ENCODE assay signal across 8 cellular contexts in the genomic region with DNA sequence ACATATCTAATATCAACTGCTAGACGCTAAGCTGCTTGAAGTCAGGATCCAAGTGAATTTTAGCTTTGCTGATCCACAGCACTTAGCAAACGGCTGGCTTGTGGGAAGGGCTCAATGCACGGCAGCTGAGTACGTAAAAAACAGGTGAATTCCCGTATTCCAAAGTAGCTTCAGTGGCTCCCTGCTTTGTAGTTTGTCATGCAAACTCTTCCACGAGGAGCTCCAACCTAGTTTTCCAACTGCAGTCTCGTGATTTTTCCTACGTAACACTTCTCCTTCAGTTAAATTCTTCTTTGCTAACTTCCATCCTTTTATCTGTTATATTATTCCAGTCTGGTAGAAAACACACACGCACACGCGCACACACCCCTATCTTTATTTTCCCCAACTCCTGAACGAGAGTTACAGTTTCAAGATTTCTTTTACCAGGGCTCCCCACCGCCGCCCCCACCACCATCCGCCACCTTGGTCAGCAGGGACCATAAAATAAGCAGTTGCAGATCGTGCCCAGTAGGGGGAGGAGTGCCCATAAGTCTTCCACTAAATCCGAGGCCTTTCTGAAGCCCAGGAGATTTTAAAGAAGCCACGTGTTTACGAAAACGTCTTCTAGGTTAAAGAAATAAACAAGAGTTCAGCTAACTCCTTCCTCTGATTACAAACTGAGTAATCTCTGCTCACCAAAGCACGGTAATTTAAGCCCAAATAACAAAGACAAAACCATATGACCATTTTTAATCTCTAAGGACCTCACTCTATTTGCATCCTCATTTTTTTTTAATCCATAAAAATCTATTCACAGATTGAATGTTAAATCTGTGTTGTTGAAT. TPM values are rescaled to one million over a fixed set of nuclear protein-coding genes. Genes with fewer than 3 reads are reported as not detected.
DNase-seq lines count a peak whose midpoint lies in the region; ATAC-seq and TF ChIP-seq lines count a peak whose summit lies in the region.

No MANE protein-coding gene starts in this region.

- H3K9me2 ChIP-seq in MM.1S (replicated peaks; ENCODE audit: insufficient read depth, low read length), result no peaks in the 10 kb centered on the region
- H3K9me2 ChIP-seq in SU-DHL-6 (replicated peaks; ENCODE audit: insufficient read depth, low read length), result no peaks in the 10 kb centered on the region

- H3K27me3 Mint-ChIP-seq in mesothelial cell of epicardium (ENCODE audit: low read depth), result peaks cover 2% of the 10 kb centered on the region

- H4K20me1 ChIP-seq in MM.1S (ENCODE audit: insufficient read depth, low read length), result no peaks in the 10 kb centered on the region
- no peaks in the 10 kb centered on the region for H4K20me1 ChIP-seq in SU-DHL-6 (ENCODE audit: low read depth, low read length)

- H2AFZ ChIP-seq in MM.1S (ENCODE audit: low read length), result peak overlapping the region; percentile 38
- H2AFZ ChIP-seq in SU-DHL-6 (ENCODE audit: low read depth, low read length, severe bottlenecking), result no peak overlapping the region

- peaks cover 8% of the 10 kb centered on the region for H3K4me1 Mint-ChIP-seq in mesothelial cell of epicardium

- H3F3A ChIP-seq in MM.1S (ENCODE audit: insufficient read depth, low read length) (no peaks in the 10 kb centered on the region), SU-DHL-6 (ENCODE audit: insufficient read depth) (no peaks in the 10 kb centered on the region)

- H3K4me1 ChIP-seq in MM.1S (ENCODE audit: low read length) (peaks cover 5% of the 10 kb centered on the region; the same call in 1 of the 2 replicates), upper lobe of left lung (peaks cover 4 to 27% (median 14%) of the 10 kb centered on the region in 4 donors)

- peak; percentile 73 for TF ChIP-seq CTCF in AG04450 (IDR thresholded peaks at IDR 0.05; ENCODE audit: low read depth, low read length)
- TF ChIP-seq CTCF in GM12873 (IDR thresholded peaks at IDR 0.05; ENCODE audit: insufficient read depth, low read depth, low read length, missing control alignments), result peak; percentile 79
- peak; percentile 77 for TF ChIP-seq CTCF in MM.1S (IDR thresholded peaks at IDR 0.05; ENCODE audit: low read length)
- TF ChIP-seq CTCF in SU-DHL-6 (IDR thresholded peaks at IDR 0.05; ENCODE audit: insufficient read depth, low read length, poor library complexity, severe bottlenecking), result peak; percentile 87
- TF ChIP-seq CTCF in epithelial cell of esophagus (IDR thresholded peaks at IDR 0.05; ENCODE audit: insufficient read depth, low read depth, low read length, missing control alignments), result peak; percentile 70
- TF ChIP-seq CTCF in mesothelial cell of epicardium (IDR thresholded peaks at IDR 0.05; ENCODE audit: unreplicated experiment), result peak; percentile 77
- peak; percentile 43 to 79 (median 62) for TF ChIP-seq CTCF in upper lobe of left lung (IDR thresholded peaks at IDR 0.05)

- H3K36me3 ChIP-seq in MM.1S (replicated peaks; ENCODE audit: insufficient read depth, low read length) (no peaks in the 10 kb centered on the region), SU-DHL-6 (ENCODE audit: low read length) (no peaks in the 10 kb centered on the region), upper lobe of left lung (no peaks in the 10 kb centered on the region)

- peaks cover 4% of the 10 kb centered on the region for H3K9me3 Mint-ChIP-seq in mesothelial cell of epicardium

- ATAC-seq in HG02588 (IDR thresholded peaks at IDR 0.05; ENCODE audit: unreplicated experiment) (peak; percentile 69), upper lobe of left lung (ENCODE audit: low FRiP score in 2 of 2) (peak; percentile 85 to 90)

- POLR2A ChIA-PET in AG04450 (lab: Yijun Ruan, JAX), result interaction anchor here (0.6 kb wide), 1 partner anchor 162 kb away, joined by 5 read pairs; no protein-coding TSS in a partner anchor

- no peak overlapping the region for H3K27ac Mint-ChIP-seq in mesothelial cell of epicardium

- 25 to 27% methylated on average over 21 of the region's 21 CpGs for WGBS in upper lobe of left lung, 2 donors

- H3K9ac ChIP-seq in MM.1S (ENCODE audit: low read length) (no peak overlapping the region), SU-DHL-6 (ENCODE audit: low read length) (no peak overlapping the region)

- H3K79me2 ChIP-seq in MM.1S (ENCODE audit: low read length) (no peaks in the 10 kb centered on the region), SU-DHL-6 (ENCODE audit: insufficient read depth, low read length) (no peaks in the 10 kb centered on the region)

- H3K9me3 ChIP-seq in AG04450 (ENCODE audit: control insufficient read depth, insufficient read depth, low read length) (peaks cover 11% of the 10 kb centered on the region; the same call in 1 of the 2 replicates), MM.1S (replicated peaks; ENCODE audit: insufficient read depth, low read length) (no peaks in the 10 kb centered on the region), SU-DHL-6 (ENCODE audit: insufficient read depth, low read length) (no peaks in the 10 kb centered on the region), upper lobe of left lung (no peaks in the 10 kb centered on the region)

- no peaks in the 10 kb centered on the region for H3K36me3 Mint-ChIP-seq in mesothelial cell of epicardium

- no peak for TF ChIP-seq POLR2A in upper lobe of left lung (IDR thresholded peaks at IDR 0.05)

- CTCF ChIA-PET in AG04450 (lab: Charles Lee), result interaction anchor here (0.6 to 2.0 kb wide), 21 partner anchors 11 to 1063 kb away, joined by 3 to 10 read pairs (median 4); no protein-coding TSS in a partner anchor

- DNase-seq in AG04450 (ENCODE audit: low read depth, low spot score) (peak; percentile 73), MM.1S (peak; percentile 75), epithelial cell of esophagus (ENCODE audit: low read depth) (peak; percentile 79), mesothelial cell of epicardium (ENCODE audit: low spot score in 2 of 2, unreplicated experiment in 2 of 2) (peak in 1 of 2 experiments; percentile 49), upper lobe of left lung (peak in 1 of 2 donors; percentile 64)

- H3K4me3 ChIP-seq in AG04450 (ENCODE audit: low read depth, low read length) (no peak overlapping the region), MM.1S (ENCODE audit: low read length) (no peak overlapping the region), SU-DHL-6 (ENCODE audit: insufficient read depth, low read length, poor library complexity, severe bottlenecking) (no peak overlapping the region), epithelial cell of esophagus (ENCODE audit: low read length) (no peak overlapping the region), upper lobe of left lung (peak overlapping the region in 1 of 4 donors; percentile 26)

- peak overlapping the region; percentile 43 for H3K27ac ChIP-seq in AG04450 (ENCODE audit: low read depth, low read length)
- H3K27ac ChIP-seq in MM.1S (ENCODE audit: low read length), result no peak overlapping the region
- H3K27ac ChIP-seq in SU-DHL-6 (ENCODE audit: low read depth, low read length), result no peak overlapping the region
- H3K27ac ChIP-seq in upper lobe of left lung, result peak overlapping the region in 1 of 4 donors; percentile 59

- TF ChIP-seq EP300 in upper lobe of left lung (IDR thresholded peaks at IDR 0.05), result no peak

- peak overlapping the region; percentile 51 for H3K4me3 Mint-ChIP-seq in mesothelial cell of epicardium

- H3K27me3 ChIP-seq in AG04450 (ENCODE audit: control insufficient read depth, insufficient read depth, low read length), result no peaks in the 10 kb centered on the region
- H3K27me3 ChIP-seq in MM.1S (replicated peaks; ENCODE audit: insufficient read depth, low read length), result no peaks in the 10 kb centered on the region
- no peaks in the 10 kb centered on the region for H3K27me3 ChIP-seq in SU-DHL-6 (ENCODE audit: low read length)
- H3K27me3 ChIP-seq in upper lobe of left lung, result no peaks in the 10 kb centered on the region

- peak overlapping the region; percentile 14; the same call in 1 of the 2 replicates for H3K4me2 ChIP-seq in MM.1S (ENCODE audit: low read depth, low read length)
- H3K4me2 ChIP-seq in SU-DHL-6 (ENCODE audit: low read depth, low read length, poor library complexity, severe bottlenecking), result no peak overlapping the region

RNA-seq across cellular contexts. Expression of a gene that starts 34.8 kb away (rescaled TPM):
- 268 TPM in 2 replicates for polyA plus RNA-seq in AG04450 (2011; rRNA removed)
- 933 and 1,222 TPM in 2 replicates for polyA minus RNA-seq in AG04450 (2011; rRNA and poly(A)+ RNA removed)
- 190 to 209 TPM (median 200 TPM) in 3 replicates for total RNA-seq in mesothelial cell of epicardium
- total RNA-seq in upper lobe of left lung, result 100 to 1,000 TPM; 138 to 408 (median 156) TPM
